2 cellular contexts compared by ENCODE assay signal in the genomic region with DNA sequence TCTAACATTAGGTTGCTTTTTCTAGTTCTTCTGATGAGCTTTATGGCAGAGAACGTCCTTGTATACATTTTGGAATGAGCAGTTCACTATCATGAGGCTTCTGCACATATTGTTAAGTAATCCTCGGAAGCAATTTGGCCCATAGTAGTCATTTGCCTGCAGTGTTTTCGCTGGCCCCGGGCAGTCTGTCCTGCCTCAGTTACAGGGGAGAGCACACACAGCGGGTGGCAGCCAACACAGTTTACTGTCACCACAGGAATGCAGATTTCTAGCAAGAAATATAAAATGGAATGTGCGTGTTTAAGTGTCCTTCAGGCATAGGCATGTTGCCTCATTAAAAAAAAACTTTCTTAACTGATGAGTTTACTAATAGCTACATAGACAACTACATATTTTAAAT.
TF ChIP-seq lines count a peak whose summit lies in the region.

No MANE protein-coding gene starts in this region.

TF ChIP-seq in WTC11, 78 proteins besides CTCF, POLR2A, EP300 and RAD21 (continued from another document):
- TF ChIP-seq MLX (CRISPR knock-in tag; IDR thresholded peaks at IDR 0.05) (no peak), NR3C1 (CRISPR knock-in tag; conservative IDR thresholded peaks at IDR 0.05; ENCODE audit: low read depth) (no peak), NFYB (CRISPR knock-in tag; conservative IDR thresholded peaks at IDR 0.05; ENCODE audit: low read depth) (no peak), ZNF532 (CRISPR knock-in tag; IDR thresholded peaks at IDR 0.05; ENCODE audit: borderline replicate concordance) (no peak), ZNF281 (CRISPR knock-in tag; IDR thresholded peaks at IDR 0.05) (no peak), ESRRA (CRISPR knock-in tag; IDR thresholded peaks at IDR 0.05; ENCODE audit: borderline replicate concordance) (no peak), TP53 (CRISPR knock-in tag; IDR thresholded peaks at IDR 0.05) (no peak), IRF2 (CRISPR knock-in tag; IDR thresholded peaks at IDR 0.05; ENCODE audit: borderline replicate concordance, low read depth) (no peak), RELA (CRISPR knock-in tag; IDR thresholded peaks at IDR 0.05; ENCODE audit: borderline replicate concordance) (no peak), FOXK1 (CRISPR knock-in tag; IDR thresholded peaks at IDR 0.05) (no peak)

TF ChIP-seq in SK-N-SH, 30 proteins besides CTCF, POLR2A, EP300 and RAD21 (continued from another document):
- TF ChIP-seq, protein P1, sequence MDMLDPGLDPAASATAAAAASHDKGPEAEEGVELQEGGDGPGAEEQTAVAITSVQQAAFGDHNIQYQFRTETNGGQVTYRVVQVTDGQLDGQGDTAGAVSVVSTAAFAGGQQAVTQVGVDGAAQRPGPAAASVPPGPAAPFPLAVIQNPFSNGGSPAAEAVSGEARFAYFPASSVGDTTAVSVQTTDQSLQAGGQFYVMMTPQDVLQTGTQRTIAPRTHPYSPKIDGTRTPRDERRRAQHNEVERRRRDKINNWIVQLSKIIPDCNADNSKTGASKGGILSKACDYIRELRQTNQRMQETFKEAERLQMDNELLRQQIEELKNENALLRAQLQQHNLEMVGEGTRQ (IDR thresholded peaks at IDR 0.05; ENCODE audit: borderline replicate concordance, low read depth, low read length) = no peak
- TF ChIP-seq SMC3 (IDR thresholded peaks at IDR 0.05; ENCODE audit: low read depth, low read length) = no peak
